2 cellular contexts compared by ENCODE assay signal in the genomic region with DNA sequence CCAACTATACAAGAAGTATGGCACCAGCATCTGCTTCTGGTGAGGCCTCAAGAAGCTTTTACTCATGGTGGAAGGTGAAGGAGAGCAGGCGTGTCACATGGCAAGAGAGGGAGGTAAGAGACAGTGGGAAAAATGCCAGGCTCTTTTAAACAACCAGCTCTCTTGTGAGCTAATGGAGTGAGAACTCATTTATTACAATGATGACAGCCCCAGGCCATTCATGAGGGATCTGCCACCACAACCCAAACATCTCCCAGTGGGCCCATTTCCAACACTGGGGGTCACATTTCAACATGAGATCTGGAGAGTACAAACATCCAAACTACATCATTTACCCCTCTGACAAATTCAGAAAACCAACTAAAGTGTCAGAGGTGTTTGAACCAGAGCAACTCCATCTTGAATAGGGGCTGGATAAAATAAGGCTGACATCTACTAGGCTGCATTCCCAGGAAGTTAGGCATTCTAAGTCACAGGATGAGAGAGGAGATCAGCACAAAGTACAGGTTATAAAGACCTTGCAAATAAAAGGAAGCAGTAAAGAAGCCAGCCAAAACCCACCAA.
TF ChIP-seq lines count a peak whose summit lies in the region.

No MANE protein-coding gene starts in this region.

TF ChIP-seq in HepG2, 621 proteins besides CTCF, POLR2A, EP300 and RAD21:
- no peak for TF ChIP-seq ZBTB3 (CRISPR knock-in tag; IDR thresholded peaks at IDR 0.05; ENCODE audit: borderline replicate concordance, low read depth)
- TF ChIP-seq PTBP1 (IDR thresholded peaks at IDR 0.05; ENCODE audit: low read depth, low read length, poor library complexity, severe bottlenecking): no peak
- TF ChIP-seq PPARG (CRISPR knock-in tag; conservative IDR thresholded peaks at IDR 0.05): no peak
- no peak for TF ChIP-seq HHEX (CRISPR knock-in tag; IDR thresholded peaks at IDR 0.05)
TF ChIP-seq in HepG2: peak in this region for 0.

TF ChIP-seq in K562, 482 proteins besides CTCF, POLR2A, EP300 and RAD21:
- TF ChIP-seq POLR2H (tag; IDR thresholded peaks at IDR 0.05; ENCODE audit: low read depth) (no peak), TAF1 (IDR thresholded peaks at IDR 0.05; ENCODE audit: control insufficient read depth, extremely low read depth, insufficient read depth, low read length, severe bottlenecking) (no peak), ZBTB17 (CRISPR knock-in tag; IDR thresholded peaks at IDR 0.05) (0 out of 2 replicates have a peak, but pooled peaks have one; percentile 48), TEAD1 (CRISPR knock-in tag; IDR thresholded peaks at IDR 0.05) (0 out of 4 replicates have a peak, but pooled peaks of 1 of the 2 experiments have one; percentile 15), ZNF436 (CRISPR knock-in tag; IDR thresholded peaks at IDR 0.05) (no peak), TFAM (CRISPR knock-in tag; conservative IDR thresholded peaks at IDR 0.05) (no peak), THRAP3 (IDR thresholded peaks at IDR 0.05; ENCODE audit: borderline replicate concordance) (no peak), ERF (CRISPR knock-in tag; IDR thresholded peaks at IDR 0.05) (0 out of 2 replicates have a peak, but pooled peaks have one; percentile 27), SMAD3 (CRISPR knock-in tag; conservative IDR thresholded peaks at IDR 0.05) (0 out of 2 replicates have a peak, but pooled peaks have one; percentile 12)
- TF ChIP-seq, protein P1, sequence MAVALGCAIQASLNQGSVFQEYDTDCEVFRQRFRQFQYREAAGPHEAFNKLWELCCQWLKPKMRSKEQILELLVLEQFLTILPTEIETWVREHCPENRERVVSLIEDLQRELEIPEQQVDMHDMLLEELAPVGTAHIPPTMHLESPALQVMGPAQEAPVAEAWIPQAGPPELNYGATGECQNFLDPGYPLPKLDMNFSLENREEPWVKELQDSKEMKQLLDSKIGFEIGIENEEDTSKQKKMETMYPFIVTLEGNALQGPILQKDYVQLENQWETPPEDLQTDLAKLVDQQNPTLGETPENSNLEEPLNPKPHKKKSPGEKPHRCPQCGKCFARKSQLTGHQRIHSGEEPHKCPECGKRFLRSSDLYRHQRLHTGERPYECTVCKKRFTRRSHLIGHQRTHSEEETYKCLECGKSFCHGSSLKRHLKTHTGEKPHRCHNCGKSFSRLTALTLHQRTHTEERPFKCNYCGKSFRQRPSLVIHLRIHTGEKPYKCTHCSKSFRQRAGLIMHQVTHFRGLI (CRISPR knock-in tag; IDR thresholded peaks at IDR 0.05): peak; percentile 44; the same call in 1 of the 2 replicates
TF ChIP-seq in K562: peak in this region for 5.
